15 cellular contexts compared by ENCODE assay signal in the genomic region with DNA sequence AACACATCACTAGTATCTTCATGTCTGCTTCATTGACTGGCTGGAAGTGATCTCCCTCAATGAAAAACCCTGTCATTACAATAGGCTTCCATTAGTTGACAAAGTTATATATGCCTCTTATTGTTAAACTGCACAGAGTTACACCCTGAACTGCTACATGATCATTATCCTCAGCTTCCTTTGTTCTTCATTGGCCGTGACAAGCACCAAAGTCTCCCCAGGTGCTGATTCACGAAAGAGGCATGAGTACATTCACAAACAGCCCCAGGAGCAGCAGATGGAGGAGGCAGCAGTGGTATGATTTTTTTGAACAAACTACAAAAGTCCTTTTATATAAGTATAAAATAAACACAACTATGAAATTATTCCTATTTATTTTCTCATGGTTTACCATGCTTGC.
"Had no signal": no experiment of that assay in that cellular context is flagged by ENCODE, and none has a peak within 500 bp of the region (broad histone marks: within the 10 kb centered on the region; RNA-seq: fewer than 3 reads in every experiment).

No MANE protein-coding gene starts in this region.

- H3K27me3 Mint-ChIP-seq: activated naive CD4-positive, alpha-beta T cell treated with anti-CD3 and anti-CD28 coated beads, Interleukin-2, amount 10 ng/mL, durations not matched to agents 7 days and 5 days; activated T-helper 17 cell treated with anti-CD3 and anti-CD28 coated beads, Interleukin-2, amount 50 U/mL, for 72 hours; central memory CD8-positive, alpha-beta T cell; naive thymus-derived CD4-positive, alpha-beta T cell had no signal

- H3K36me3 Mint-ChIP-seq: WTC11 had no signal

- H3K9me3 Mint-ChIP-seq: activated naive CD4-positive, alpha-beta T cell treated with anti-CD3 and anti-CD28 coated beads, Interleukin-2, amount 10 ng/mL, durations not matched to agents 7 days and 5 days; activated T-helper 17 cell treated with anti-CD3 and anti-CD28 coated beads, Interleukin-2, amount 50 U/mL, for 72 hours; central memory CD8-positive, alpha-beta T cell; naive thymus-derived CD4-positive, alpha-beta T cell; stimulated activated effector memory CD8-positive, alpha-beta T cell treated with anti-CD3 and anti-CD28 coated beads, Interleukin-12 subunit alpha, Interleukin-12 subunit beta, amount 100 ng/mL, for 72 hours; WTC11 had no signal

- H3K4me1 Mint-ChIP-seq: activated T-helper 17 cell treated with anti-CD3 and anti-CD28 coated beads, Interleukin-2, amount 50 U/mL, for 72 hours had no signal

- H3K27ac Mint-ChIP-seq: activated naive CD4-positive, alpha-beta T cell treated with anti-CD3 and anti-CD28 coated beads, Interleukin-2, amount 10 ng/mL, durations not matched to agents 7 days and 5 days; activated T-helper 17 cell treated with anti-CD3 and anti-CD28 coated beads, Interleukin-2, amount 50 U/mL, for 72 hours; naive thymus-derived CD4-positive, alpha-beta T cell; stimulated activated effector memory CD8-positive, alpha-beta T cell treated with anti-CD3 and anti-CD28 coated beads, Interleukin-12 subunit alpha, Interleukin-12 subunit beta, amount 100 ng/mL, for 72 hours; WTC11 had no signal

- H3K4me3 Mint-ChIP-seq: activated naive CD4-positive, alpha-beta T cell treated with anti-CD3 and anti-CD28 coated beads, Interleukin-2, amount 10 ng/mL, durations not matched to agents 7 days and 5 days; activated T-helper 17 cell treated with anti-CD3 and anti-CD28 coated beads, Interleukin-2, amount 50 U/mL, for 72 hours; central memory CD8-positive, alpha-beta T cell; naive thymus-derived CD4-positive, alpha-beta T cell; stimulated activated effector memory CD8-positive, alpha-beta T cell treated with anti-CD3 and anti-CD28 coated beads, Interleukin-12 subunit alpha, Interleukin-12 subunit beta, amount 100 ng/mL, for 72 hours; WTC11 had no signal

- DNase-seq: activated CD4-positive, alpha-beta T cell treated with anti-CD3 and anti-CD28 coated beads for 48 hours; activated naive CD4-positive, alpha-beta T cell treated with anti-CD3 and anti-CD28 coated beads, Interleukin-2, amount 10 ng/mL, durations not matched to agents 7 days and 5 days; activated T-cell treated with anti-CD3 and anti-CD28 coated beads for 4 hours; body of pancreas; cortex of kidney; effector CD4-positive, alpha-beta T cell; heart left ventricle; left lung; mucosa of descending colon; naive thymus-derived CD4-positive, alpha-beta T cell; tibial artery had no signal

- ATAC-seq: activated T-helper 17 cell treated with anti-CD3 and anti-CD28 coated beads, Interleukin-2, amount 50 U/mL, for 72 hours; body of pancreas; heart left ventricle; left lung; mucosa of descending colon; naive thymus-derived CD4-positive, alpha-beta T cell; stimulated activated effector memory CD8-positive, alpha-beta T cell treated with anti-CD3 and anti-CD28 coated beads, Interleukin-12 subunit alpha, Interleukin-12 subunit beta, amount 100 ng/mL, for 72 hours; WTC11 had no signal
